In genomic region chr12:17778242-17778641, GRCh38 we compare ENCODE assay signal across 24 cellular contexts.
"Had no signal": no experiment of that assay in that cellular context is flagged by ENCODE, and none has a peak within 500 bp of the region (broad histone marks: within the 10 kb centered on the region; RNA-seq: fewer than 3 reads in every experiment).

No MANE protein-coding gene starts in this region.

- H3K4me1 ChIP-seq: left ventricle myocardium inferior, right atrium auricular region, stomach, testis, thyroid gland, transverse colon, upper lobe of right lung had no signal

- H3K4me1 Mint-ChIP-seq: memory B cell; naive thymus-derived CD4-positive, alpha-beta T cell; stimulated activated naive B cell treated with anti-CD40 and anti-IgM and Interleukin-4, amounts not matched to agents 10 μg/mL and 1 μg/mL and 100 μg/mL, for 72 hours had no signal

- H3K4me2 ChIP-seq: hepatocyte had no signal

- H3K79me2 ChIP-seq: hepatocyte had no signal

- H3K36me3 ChIP-seq: left ventricle myocardium inferior, ovary, right atrium auricular region, stomach, thyroid gland, transverse colon, upper lobe of right lung had no signal

- H2AFZ ChIP-seq: hepatocyte had no signal

- H3K4me3 Mint-ChIP-seq: memory B cell; naive thymus-derived CD4-positive, alpha-beta T cell; natural killer cell treated with Interleukin-12 subunit alpha and Interleukin-12 subunit beta and Interleukin-15 and Interleukin-18, amount 100 ng/mL, for 72 hours; stimulated activated naive B cell treated with anti-CD40 and anti-IgM and Interleukin-4, amounts not matched to agents 10 μg/mL and 1 μg/mL and 100 μg/mL, for 72 hours had no signal

- H3K27me3 Mint-ChIP-seq: memory B cell; naive thymus-derived CD4-positive, alpha-beta T cell; natural killer cell treated with Interleukin-12 subunit alpha and Interleukin-12 subunit beta and Interleukin-15 and Interleukin-18, amount 100 ng/mL, for 72 hours; progenitor cell of endocrine pancreas; stimulated activated naive B cell treated with anti-CD40 and anti-IgM and Interleukin-4, amounts not matched to agents 10 μg/mL and 1 μg/mL and 100 μg/mL, for 72 hours had no signal

- H3K27ac Mint-ChIP-seq: memory B cell; naive thymus-derived CD4-positive, alpha-beta T cell; natural killer cell treated with Interleukin-12 subunit alpha and Interleukin-12 subunit beta and Interleukin-15 and Interleukin-18, amount 100 ng/mL, for 72 hours; progenitor cell of endocrine pancreas; stimulated activated naive B cell treated with anti-CD40 and anti-IgM and Interleukin-4, amounts not matched to agents 10 μg/mL and 1 μg/mL and 100 μg/mL, for 72 hours had no signal

- H3K9me3 ChIP-seq: ovary, right atrium auricular region, testis, thyroid gland, upper lobe of right lung had no signal

- H3K4me3 ChIP-seq: hepatocyte, left ventricle myocardium inferior, lung, mucosa of descending colon, ovary, right atrium auricular region, skin epidermis, stomach, testis, thyroid gland, transverse colon, upper lobe of right lung had no signal

- H3K27ac ChIP-seq: hepatocyte, left ventricle myocardium inferior, ovary, right atrium auricular region, skin epidermis, stomach, testis, thyroid gland, transverse colon, upper lobe of right lung had no signal

- H3K36me3 Mint-ChIP-seq: memory B cell; stimulated activated naive B cell treated with anti-CD40 and anti-IgM and Interleukin-4, amounts not matched to agents 10 μg/mL and 1 μg/mL and 100 μg/mL, for 72 hours had no signal

- DNase-seq: islet precursor cell; left ventricle myocardium inferior; midbrain; mucosa of descending colon; naive thymus-derived CD4-positive, alpha-beta T cell; ovary; stimulated activated CD4-positive, alpha-beta T cell treated with anti-CD3 and anti-CD28 coated beads, Interleukin-12 subunit alpha, Interleukin-12 subunit beta, amount 100 ng/mL, for 4 hours; stimulated activated CD4-positive, alpha-beta T cell treated with anti-CD3 and anti-CD28 coated beads, Interleukin-15, amount 100 ng/mL, for 24 hours; stimulated activated CD4-positive, alpha-beta T cell treated with anti-CD3 and anti-CD28 coated beads, Interleukin-2, amount 100 ng/mL, for 24 hours; stimulated activated CD4-positive, alpha-beta T cell treated with anti-CD3 and anti-CD28 coated beads, Interleukin-4, amount 100 ng/mL, for 1 hour; stimulated activated naive B cell treated with anti-CD40 and anti-IgM and Interleukin-4, amounts not matched to agents 10 μg/mL and 1 μg/mL and 100 μg/mL, for 72 hours; stimulated activated naive CD8-positive, alpha-beta T cell treated with anti-CD3 and anti-CD28 coated beads, Interleukin-15, Interleukin-2, amounts not matched to agents 100 U/mL and 50 U/mL, for 24 hours; stomach; testis; thyroid gland; transverse colon; upper lobe of right lung had no signal

- H3K27me3 ChIP-seq: hepatocyte, ovary, right atrium auricular region, stomach, testis, thyroid gland, transverse colon, upper lobe of right lung had no signal
